16 cellular contexts compared by ENCODE assay signal in the genomic region with DNA sequence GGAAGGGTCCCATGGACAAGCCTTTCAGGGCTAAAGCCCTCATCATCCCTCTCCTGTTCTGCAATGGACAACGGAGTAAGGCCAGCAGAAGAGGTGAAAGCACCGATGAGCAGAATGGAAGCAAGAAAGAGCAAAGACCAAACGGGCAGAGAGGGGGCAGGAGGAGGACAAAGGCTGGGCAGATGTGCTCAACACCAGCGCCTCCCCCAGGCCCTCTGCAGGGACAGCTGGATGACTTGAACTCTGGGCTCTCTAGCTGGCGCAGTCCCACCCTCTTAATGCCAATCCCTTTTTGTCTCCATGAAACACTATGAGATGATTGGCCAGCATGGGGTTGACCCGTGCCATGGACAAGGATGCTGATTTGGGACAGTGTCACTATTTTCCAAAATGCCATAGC. TPM values are rescaled to one million over a fixed set of nuclear protein-coding genes. Genes with fewer than 3 reads are reported as not detected.
"Had no signal": no experiment of that assay in that cellular context is flagged by ENCODE, and none has a peak within 500 bp of the region (broad histone marks: within the 10 kb centered on the region; RNA-seq: fewer than 3 reads in every experiment).

No MANE protein-coding gene starts in this region.

- H3K9me3 ChIP-seq: esophagus squamous epithelium, lower lobe of right lung, testis had no signal

- H3K4me3 Mint-ChIP-seq: activated naive CD4-positive, alpha-beta T cell treated with anti-CD3 and anti-CD28 coated beads, Interleukin-2, amount 10 ng/mL, durations not matched to agents 7 days and 5 days; activated T-helper 17 cell treated with anti-CD3 and anti-CD28 coated beads, Interleukin-2, amount 50 U/mL, for 72 hours had no signal

- H3K4me1 ChIP-seq: foreskin keratinocyte, lower lobe of right lung, parathyroid adenoma had no signal

- H3K4me1 Mint-ChIP-seq: activated naive CD4-positive, alpha-beta T cell treated with anti-CD3 and anti-CD28 coated beads, Interleukin-2, amount 10 ng/mL, durations not matched to agents 7 days and 5 days; activated T-helper 17 cell treated with anti-CD3 and anti-CD28 coated beads, Interleukin-2, amount 50 U/mL, for 72 hours had no signal

- H3K9me3 Mint-ChIP-seq: activated naive CD4-positive, alpha-beta T cell treated with anti-CD3 and anti-CD28 coated beads, Interleukin-2, amount 10 ng/mL, durations not matched to agents 7 days and 5 days; activated T-helper 17 cell treated with anti-CD3 and anti-CD28 coated beads, Interleukin-2, amount 50 U/mL, for 72 hours had no signal

- H3K27ac ChIP-seq: foreskin keratinocyte, lower lobe of right lung, parathyroid adenoma, testis, VCaP had no signal

- H3K4me2 ChIP-seq: smooth muscle cell had no signal

- DNase-seq: activated CD4-positive, alpha-beta T cell treated with anti-CD3 and anti-CD28 coated beads for 48 hours; activated CD8-positive, alpha-beta memory T cell treated with anti-CD3 and anti-CD28 coated beads for 24 hours; activated naive CD4-positive, alpha-beta T cell treated with anti-CD3 and anti-CD28 coated beads, Interleukin-2, amount 10 ng/mL, durations not matched to agents 7 days and 5 days; dermis blood vessel endothelial cell; esophagus squamous epithelium; foreskin keratinocyte; left cardiac atrium; lower lobe of right lung; midbrain; retina; stimulated activated naive CD4-positive, alpha-beta T cell treated with Interleukin-2 at 50 U/mL for 16 hours; testis had no signal

- H3K4me3 ChIP-seq: esophagus squamous epithelium, lower lobe of right lung, smooth muscle cell, testis had no signal

- H2AFZ ChIP-seq: parathyroid adenoma had no signal

- H3K9ac ChIP-seq: parathyroid adenoma had no signal

- H3K79me2 ChIP-seq: parathyroid adenoma had no signal

- ATAC-seq: activated T-helper 17 cell treated with anti-CD3 and anti-CD28 coated beads, Interleukin-2, amount 50 U/mL, for 72 hours; foreskin keratinocyte; left cardiac atrium; lower lobe of right lung had no signal

- H3K27ac Mint-ChIP-seq: activated T-helper 17 cell treated with anti-CD3 and anti-CD28 coated beads, Interleukin-2, amount 50 U/mL, for 72 hours had no signal

- H3K27me3 ChIP-seq: esophagus squamous epithelium, foreskin keratinocyte, testis had no signal

- H3K27me3 Mint-ChIP-seq: activated naive CD4-positive, alpha-beta T cell treated with anti-CD3 and anti-CD28 coated beads, Interleukin-2, amount 10 ng/mL, durations not matched to agents 7 days and 5 days; activated T-helper 17 cell treated with anti-CD3 and anti-CD28 coated beads, Interleukin-2, amount 50 U/mL, for 72 hours had no signal

RNA-seq across cellular contexts. Expression of gene KLHL10, which starts 59.1 kb away (rescaled TPM):
- total RNA-seq: dermis blood vessel endothelial cell, smooth muscle cell had no signal
- polyA plus RNA-seq: foreskin keratinocyte, smooth muscle cell had no signal
